ENCODE assay signal across 11 cellular contexts in genomic region chr7:108413782-108414492, GRCh38. TPM values are rescaled to one million over a fixed set of nuclear protein-coding genes. Genes with fewer than 3 reads are reported as not detected.
A peak's percentile ranks its signal among the peaks of the same experiment; 100 is the strongest.
DNase-seq lines count a peak whose midpoint lies in the region; ATAC-seq and TF ChIP-seq lines count a peak whose summit lies in the region.
"Had no signal": no experiment of that assay in that cellular context is flagged by ENCODE, and none has a peak within 500 bp of the region (broad histone marks: within the 10 kb centered on the region; RNA-seq: fewer than 3 reads in every experiment).

No MANE protein-coding gene starts in this region.

- no peaks in the 10 kb centered on the region for H3K27me3 Mint-ChIP-seq in activated naive CD8-positive, alpha-beta T cell
- H3K27me3 Mint-ChIP-seq in activated naive CD8-positive, alpha-beta T cell treated with anti-CD3 and anti-CD28 coated beads for 36 hours, result no peaks in the 10 kb centered on the region
- peaks cover 40% of the 10 kb centered on the region for H3K27me3 Mint-ChIP-seq in activated T-helper 17 cell treated with anti-CD3 and anti-CD28 coated beads, Interleukin-2, amount 50 U/mL, for 72 hours
- peaks cover 4% of the 10 kb centered on the region for H3K27me3 Mint-ChIP-seq in glutamatergic neuron (ENCODE audit: unreplicated experiment)

- TF ChIP-seq CTCF in glutamatergic neuron (IDR thresholded peaks at IDR 0.05; ENCODE audit: partially characterized antibody, unreplicated experiment), result no peak

- H3K9me3 Mint-ChIP-seq in activated naive CD8-positive, alpha-beta T cell (ENCODE audit: low read depth), result no peaks in the 10 kb centered on the region
- H3K9me3 Mint-ChIP-seq in activated naive CD8-positive, alpha-beta T cell treated with anti-CD3 and anti-CD28 coated beads for 36 hours, result peaks cover 5% of the 10 kb centered on the region
- no peaks in the 10 kb centered on the region for H3K9me3 Mint-ChIP-seq in activated T-helper 17 cell treated with anti-CD3 and anti-CD28 coated beads, Interleukin-2, amount 50 U/mL, for 72 hours
- peaks cover 2% of the 10 kb centered on the region for H3K9me3 Mint-ChIP-seq in glutamatergic neuron (ENCODE audit: unreplicated experiment)
- H3K9me3 Mint-ChIP-seq: stimulated activated naive CD8-positive, alpha-beta T cell treated with anti-CD3 and anti-CD28 coated beads, Interleukin-15, Interleukin-2, amounts not matched to agents 100 ng/mL and 50 ng/mL, for 24 hours had no signal

- DNase-seq in activated naive CD8-positive, alpha-beta T cell treated with anti-CD3 and anti-CD28 coated beads for 36 hours, result no peak
- DNase-seq in glutamatergic neuron (no peak), stromal cell of bone marrow (ENCODE audit: low read depth) (peak; percentile 4), NCI-H1436 (lab: John Stamatoyannopoulos, UW) (no peak)
- DNase-seq: NCI-H1930, SK-N-SH had no signal

- H3K4me1 Mint-ChIP-seq in activated naive CD8-positive, alpha-beta T cell (ENCODE audit: low read depth), result peaks cover 35% of the 10 kb centered on the region
- peaks cover 40% of the 10 kb centered on the region for H3K4me1 Mint-ChIP-seq in activated naive CD8-positive, alpha-beta T cell treated with anti-CD3 and anti-CD28 coated beads for 36 hours
- no peaks in the 10 kb centered on the region for H3K4me1 Mint-ChIP-seq in activated T-helper 17 cell treated with anti-CD3 and anti-CD28 coated beads, Interleukin-2, amount 50 U/mL, for 72 hours
- H3K4me1 Mint-ChIP-seq in glutamatergic neuron (ENCODE audit: low read depth, unreplicated experiment), result peaks cover 46% of the 10 kb centered on the region

- no peak overlapping the region for H3K4me3 Mint-ChIP-seq in activated naive CD8-positive, alpha-beta T cell
- no peak overlapping the region for H3K4me3 Mint-ChIP-seq in activated naive CD8-positive, alpha-beta T cell treated with anti-CD3 and anti-CD28 coated beads for 36 hours
- no peak overlapping the region for H3K4me3 Mint-ChIP-seq in activated T-helper 17 cell treated with anti-CD3 and anti-CD28 coated beads, Interleukin-2, amount 50 U/mL, for 72 hours
- no peak overlapping the region for H3K4me3 Mint-ChIP-seq in glutamatergic neuron (ENCODE audit: unreplicated experiment)
- H3K4me3 Mint-ChIP-seq: stimulated activated naive CD8-positive, alpha-beta T cell treated with anti-CD3 and anti-CD28 coated beads, Interleukin-15, Interleukin-2, amounts not matched to agents 100 ng/mL and 50 ng/mL, for 24 hours had no signal

- H3K36me3 Mint-ChIP-seq in activated naive CD8-positive, alpha-beta T cell, result peaks cover 2% of the 10 kb centered on the region
- H3K36me3 Mint-ChIP-seq in activated naive CD8-positive, alpha-beta T cell treated with anti-CD3 and anti-CD28 coated beads for 36 hours, result peaks cover 16% of the 10 kb centered on the region
- H3K36me3 Mint-ChIP-seq in activated T-helper 17 cell treated with anti-CD3 and anti-CD28 coated beads, Interleukin-2, amount 50 U/mL, for 72 hours (ENCODE audit: low read depth), result no peaks in the 10 kb centered on the region
- peaks cover 4% of the 10 kb centered on the region for H3K36me3 Mint-ChIP-seq in glutamatergic neuron (ENCODE audit: unreplicated experiment)

- peak; percentile 42 for ATAC-seq in activated T-helper 17 cell treated with anti-CD3 and anti-CD28 coated beads, Interleukin-2, amount 50 U/mL, for 72 hours (replicated peaks)
- no peak for ATAC-seq in GM19035 (IDR thresholded peaks at IDR 0.05; ENCODE audit: unreplicated experiment)
- no peak for ATAC-seq in GM19023 (IDR thresholded peaks at IDR 0.05; ENCODE audit: unreplicated experiment)

- H3K27ac Mint-ChIP-seq in activated naive CD8-positive, alpha-beta T cell, result peak overlapping the region; percentile 4
- H3K27ac Mint-ChIP-seq in activated naive CD8-positive, alpha-beta T cell treated with anti-CD3 and anti-CD28 coated beads for 36 hours, result no peak overlapping the region
- no peak overlapping the region for H3K27ac Mint-ChIP-seq in activated T-helper 17 cell treated with anti-CD3 and anti-CD28 coated beads, Interleukin-2, amount 50 U/mL, for 72 hours
- peak overlapping the region; percentile 15 for H3K27ac Mint-ChIP-seq in glutamatergic neuron (ENCODE audit: unreplicated experiment)
- H3K27ac Mint-ChIP-seq: stimulated activated naive CD8-positive, alpha-beta T cell treated with anti-CD3 and anti-CD28 coated beads, Interleukin-15, Interleukin-2, amounts not matched to agents 100 ng/mL and 50 ng/mL, for 24 hours had no signal

RNA-seq across cellular contexts. Expression of gene NRCAM, which starts 42.3 kb away (rescaled TPM):
- total RNA-seq in activated naive CD8-positive, alpha-beta T cell treated with anti-CD3 and anti-CD28 coated beads for 36 hours, result 1 to 10 TPM; 3.9 to 4.6 TPM
- total RNA-seq in activated T-helper 17 cell treated with anti-CD3 and anti-CD28 coated beads, Interleukin-2, amount 50 U/mL, for 72 hours, result not detected
- 120 TPM for total RNA-seq in glutamatergic neuron (ENCODE audit: unreplicated experiment)

Comparison
In these comparisons a context has a peak if more than half of its experiments do, and no peak if none do; other contexts are left out.
1. H3K27ac Mint-ChIP-seq: peak in activated naive CD8-positive, alpha-beta T cell (single experiment) and glutamatergic neuron (single experiment); none in activated naive CD8-positive, alpha-beta T cell treated with anti-CD3 and anti-CD28 coated beads for 36 hours (single experiment) and activated T-helper 17 cell treated with anti-CD3 and anti-CD28 coated beads, Interleukin-2, amount 50 U/mL, for 72 hours (single experiment).
2. RNA of gene NRCAM, which starts 42.3 kb away (total RNA-seq): 120 TPM in glutamatergic neuron (single experiment); 3.9 to 4.6 TPM in activated naive CD8-positive, alpha-beta T cell treated with anti-CD3 and anti-CD28 coated beads for 36 hours and not detected in activated T-helper 17 cell treated with anti-CD3 and anti-CD28 coated beads, Interleukin-2, amount 50 U/mL, for 72 hours; every median in the first group is over 10 times any median in the second.